Comparison of ENCODE assay signal across 8 cellular contexts in the genomic region with DNA sequence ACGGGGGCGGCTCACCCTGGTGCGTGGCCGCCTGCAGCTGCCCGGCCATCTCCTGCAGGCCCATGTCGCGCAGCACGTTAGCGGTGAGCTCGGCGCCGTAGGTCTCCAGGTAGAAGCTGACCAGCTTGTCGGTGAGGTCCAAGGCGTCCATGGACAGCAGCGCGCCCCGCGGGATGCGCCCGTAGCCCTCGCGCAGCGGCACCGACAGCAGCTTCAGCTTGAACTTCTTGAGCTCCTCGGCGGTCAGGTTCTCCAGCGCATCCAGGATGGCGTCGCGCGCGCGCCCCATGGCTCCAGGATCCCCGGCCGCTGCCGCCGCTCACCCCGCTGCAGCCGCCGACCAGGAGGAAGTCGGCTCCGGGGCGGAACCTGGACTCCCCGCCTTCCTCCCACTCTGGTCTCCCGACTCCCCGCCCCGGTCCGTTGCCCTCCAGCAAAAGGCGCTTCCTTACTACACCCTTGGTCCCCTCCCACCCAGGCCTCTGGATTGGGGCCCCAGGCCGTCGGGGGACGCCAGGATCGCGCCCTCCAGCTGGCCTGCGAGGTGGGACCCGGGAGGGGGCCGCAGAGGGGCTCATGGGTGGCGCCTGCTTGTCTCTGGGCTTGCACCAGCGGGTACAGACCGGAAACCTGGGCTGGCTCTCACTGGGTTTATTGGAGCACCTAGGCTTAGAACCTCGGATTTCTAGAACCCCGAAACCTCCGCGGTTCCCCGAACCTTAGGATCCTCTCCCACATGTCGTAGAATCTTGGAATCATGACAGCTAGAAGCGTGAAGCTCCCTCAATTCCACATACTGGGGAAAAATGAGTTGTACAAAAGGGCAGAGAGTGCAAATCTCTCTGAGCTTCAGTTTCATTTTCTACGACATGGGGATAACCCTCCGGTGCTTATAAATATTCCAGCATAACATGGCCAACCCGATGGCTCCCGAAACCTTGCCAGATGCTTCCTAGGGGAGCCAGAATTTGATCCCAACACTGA. TPM values are rescaled to one million over a fixed set of nuclear protein-coding genes. Genes with fewer than 3 reads are reported as not detected.
A peak's percentile ranks its signal among the peaks of the same experiment; 100 is the strongest.
DNase-seq lines count a peak whose midpoint lies in the region; ATAC-seq and TF ChIP-seq lines count a peak whose summit lies in the region.

A gene (minus strand): TSS at position 359 of the 984 bp plus-strand sequence. CDS start 70 bp downstream, at position 289.

- no peak for TF ChIP-seq POLR2A in heart left ventricle (IDR thresholded peaks at IDR 0.05)

- ATAC-seq in CD4-positive, alpha-beta T cell (ENCODE audit: poor library complexity), result peak; percentile 27
- peak; percentile 45 for ATAC-seq in GM19452 (IDR thresholded peaks at IDR 0.05; ENCODE audit: unreplicated experiment)
- peak; percentile 50 to 81 (median 76) for ATAC-seq in heart left ventricle

- intact Hi-C loops in CD4-positive, alpha-beta T cell (cut with DNase I, micrococcal nuclease), result loop anchor here (5.0 to 10.0 kb wide), 4 partner anchors 58 to 672 kb away; a partner anchor contains a TSS
- intact Hi-C loops in heart left ventricle (cut with DNase I), result loop anchor here in 1 of 10 donors (10.0 kb wide), 1 partner anchor 182 kb away; no protein-coding TSS in a partner anchor

- no peaks in the 10 kb centered on the region for H3K27me3 Mint-ChIP-seq in CD4-positive, alpha-beta T cell
- peaks cover 46% of the 10 kb centered on the region for H3K27me3 Mint-ChIP-seq in progenitor cell of endocrine pancreas

- H3K4me3 ChIP-seq in heart left ventricle, result peak within 1 kb of the TSS; percentile 38 to 91 (median 70)

- WGBS in heart left ventricle, 4 donors, result 8 to 26% (median 10%) methylated on average over 33 to 71 of the region's 71 CpGs

- H3K36me3 ChIP-seq in heart left ventricle, result peaks cover 0 to 29% (median 11%) of the 10 kb centered on the region in 9 donors

- no peak within 1 kb of the TSS for H3K27ac ChIP-seq in CD4-positive, alpha-beta T cell (ENCODE audit: low read depth, low read length)
- peak within 1 kb of the TSS in 11 of 12 donors; percentile 19 to 90 (median 53) for H3K27ac ChIP-seq in heart left ventricle

- CTCF ChIA-PET in CD4-positive, alpha-beta T cell (lab: Charles Lee), result interaction anchor here (0.6 to 1.0 kb wide), 3 partner anchors 22 to 76 kb away, joined by 3 to 6 read pairs (median 4); no protein-coding TSS in a partner anchor

- peaks cover 35% of the 10 kb centered on the region for H3K36me3 Mint-ChIP-seq in CD4-positive, alpha-beta T cell (ENCODE audit: low read depth)
- peaks cover 5% of the 10 kb centered on the region for H3K36me3 Mint-ChIP-seq in progenitor cell of endocrine pancreas (ENCODE audit: insufficient read depth)

- peaks cover 53% of the 10 kb centered on the region for H3K4me1 Mint-ChIP-seq in CD4-positive, alpha-beta T cell (ENCODE audit: low read depth)
- peaks cover 2% of the 10 kb centered on the region for H3K4me1 Mint-ChIP-seq in progenitor cell of endocrine pancreas (ENCODE audit: low read depth)

- DNase-seq in CD4-positive, alpha-beta T cell, result peak in 3 of 10 experiments; percentile 24 to 46 (median 38)
- DNase-seq in Kasumi-1 (lab: John Stamatoyannopoulos, UW) (peak; percentile 14 to 22), heart left ventricle (peak; percentile 70 to 85 (median 73)), progenitor cell of endocrine pancreas (ENCODE audit: low spot score, unreplicated experiment) (peak; percentile 26), superior temporal gyrus (ENCODE audit: extremely low spot score) (no peak), NCI-H526 treated with DMSO at 0.1 percent for 48 hours (lab: John Stamatoyannopoulos, UW) (no peak)
- DNase-seq in activated effector memory CD4-positive, alpha-beta T cell treated with anti-CD3 and anti-CD28 coated beads, Interleukin-2, amount 50 U/mL, for 16 hours, result peak; percentile 75

- H3K27me3 ChIP-seq in CD4-positive, alpha-beta T cell (ENCODE audit: control insufficient read depth, insufficient read depth, low read length), result no peaks in the 10 kb centered on the region
- H3K27me3 ChIP-seq in heart left ventricle, result no peaks in the 10 kb centered on the region

- H3K9me3 ChIP-seq in CD4-positive, alpha-beta T cell (ENCODE audit: control insufficient read depth, low read length), result no peaks in the 10 kb centered on the region
- no peaks in the 10 kb centered on the region for H3K9me3 ChIP-seq in heart left ventricle

- POLR2A ChIA-PET in CD4-positive, alpha-beta T cell (lab: Charles Lee), result interaction anchor here (0.6 to 8.6 kb wide), 18 partner anchors 12 to 512 kb away, joined by 3 to 119 read pairs (median 5); a partner anchor contains a TSS

- H3K4me1 ChIP-seq in heart left ventricle, result peaks cover 0 to 56% (median 11%) of the 10 kb centered on the region in 12 donors

- no peak for TF ChIP-seq CTCF in CD4-positive, alpha-beta T cell (IDR thresholded peaks at IDR 0.05)
- no peak for TF ChIP-seq CTCF in heart left ventricle (IDR thresholded peaks at IDR 0.05)
- TF ChIP-seq CTCF in progenitor cell of endocrine pancreas (IDR thresholded peaks at IDR 0.05; ENCODE audit: unreplicated experiment), result no peak

- H3K27ac Mint-ChIP-seq in CD4-positive, alpha-beta T cell, result peak within 1 kb of the TSS; percentile 90
- no peak within 1 kb of the TSS for H3K27ac Mint-ChIP-seq in progenitor cell of endocrine pancreas

- no peaks in the 10 kb centered on the region for H3K9me3 Mint-ChIP-seq in CD4-positive, alpha-beta T cell
- H3K9me3 Mint-ChIP-seq in progenitor cell of endocrine pancreas (ENCODE audit: low read depth), result no peaks in the 10 kb centered on the region

- H3K4me3 Mint-ChIP-seq in CD4-positive, alpha-beta T cell, result peak within 1 kb of the TSS; percentile 94
- H3K4me3 Mint-ChIP-seq in progenitor cell of endocrine pancreas (ENCODE audit: low read depth), result peak within 1 kb of the TSS; percentile 74

RNA-seq across cellular contexts. Expression of the gene that starts here (rescaled TPM):
- 1 to 10 TPM; 8.1 to 8.5 TPM for total RNA-seq in CD4-positive, alpha-beta T cell
- total RNA-seq in heart left ventricle (10 to 100 TPM in 3 of 9 donors, 1 to 10 TPM in 6; 2.0 to 42.2 (median 5.2) TPM), progenitor cell of endocrine pancreas (4.6 and 5.4 TPM in 2 replicates)
- polyA plus RNA-seq in heart left ventricle, result 10 to 100 TPM in 1 of 2 donors, 1 to 10 TPM in 1; 3.9 to 10.0 TPM

Comparison
In these comparisons a context has a peak if more than half of its experiments do, and no peak if none do; other contexts are left out.
1. DNase-seq: peak in Kasumi-1 (2 of 2), activated effector memory CD4-positive, alpha-beta T cell treated with anti-CD3 and anti-CD28 coated beads, Interleukin-2, amount 50 U/mL, for 16 hours (single experiment), heart left ventricle (5 of 5) and progenitor cell of endocrine pancreas (single experiment); none in superior temporal gyrus (single experiment) and NCI-H526 treated with DMSO at 0.1 percent for 48 hours (single experiment).
2. Peak in every context shown above with its lines, with median percentiles within 50 percentile points of each other: ATAC-seq.